28 cellular contexts compared by ENCODE assay signal in genomic region chr18:21187886-21188285, GRCh38. TPM values are rescaled to one million over a fixed set of nuclear protein-coding genes. Genes with fewer than 3 reads are reported as not detected.
"Had no signal": no experiment of that assay in that cellular context is flagged by ENCODE, and none has a peak within 500 bp of the region (broad histone marks: within the 10 kb centered on the region; RNA-seq: fewer than 3 reads in every experiment).

No MANE protein-coding gene starts in this region.

- ATAC-seq: naive thymus-derived CD4-positive, alpha-beta T cell; natural killer cell; psoas muscle; right lobe of liver; stimulated activated memory B cell treated with anti-CD40 and anti-IgM and Interleukin-4, amounts not matched to agents 10 μg/mL and 1 μg/mL and 100 μg/mL, for 72 hours; stimulated activated naive CD8-positive, alpha-beta T cell treated with anti-CD3 and anti-CD28 coated beads, Interleukin-15, amount 100 ng/mL, for 72 hours; stimulated activated naive CD8-positive, alpha-beta T cell treated with anti-CD3 and anti-CD28 coated beads, Interleukin-15, Interleukin-2, amounts not matched to agents 100 U/mL and 50 U/mL, for 24 hours; upper lobe of right lung had no signal

- H3K4me1 ChIP-seq: parathyroid adenoma, psoas muscle, right lobe of liver, spleen, suprapubic skin, testis, transverse colon, upper lobe of right lung, uterus had no signal

- H3K27me3 ChIP-seq: neural progenitor cell, ovary, right lobe of liver, suprapubic skin, testis, tibial artery, transverse colon, upper lobe of right lung, uterus had no signal

- H3K9me3 ChIP-seq: ovary, psoas muscle, right lobe of liver, spleen, suprapubic skin, testis, tibial artery, transverse colon, upper lobe of right lung, uterus had no signal

- H3K4me3 ChIP-seq: neural progenitor cell, ovary, psoas muscle, right lobe of liver, skin epidermis, smooth muscle cell, spleen, suprapubic skin, testis, tibial artery, transverse colon, upper lobe of right lung, uterus had no signal

- H3K36me3 ChIP-seq: neural progenitor cell, ovary, right lobe of liver, spleen, suprapubic skin, tibial artery, transverse colon, upper lobe of right lung, uterus had no signal

- H3K27ac ChIP-seq: neural progenitor cell, ovary, parathyroid adenoma, psoas muscle, right lobe of liver, skin epidermis, spleen, suprapubic skin, testis, tibial artery, transverse colon, upper lobe of right lung, uterus had no signal

- DNase-seq: naive thymus-derived CD4-positive, alpha-beta T cell; natural killer cell; occipital lobe; ovary; posterior cingulate gyrus; psoas muscle; right lobe of liver; spleen; stimulated activated CD4-positive, alpha-beta T cell treated with anti-CD3 and anti-CD28 coated beads, Interleukin-12 subunit alpha, Interleukin-12 subunit beta, amount 100 ng/mL, for 4 hours; stimulated activated CD4-positive, alpha-beta T cell treated with anti-CD3 and anti-CD28 coated beads, Interleukin-1b, Interleukin-23, amount 100 ng/mL, for 48 hours; stimulated activated CD4-positive, alpha-beta T cell treated with anti-CD3 and anti-CD28 coated beads, Interleukin-4, amount 100 ng/mL, for 1 hour; stimulated activated CD4-positive, alpha-beta T cell treated with anti-CD3 and anti-CD28 coated beads, Interleukin-4, amount 100 ng/mL, for 4 hours; stimulated activated CD8-positive, alpha-beta memory T cell treated with anti-CD3 and anti-CD28 coated beads, Interleukin-4, amount 100 ng/mL, for 48 hours; stimulated activated naive CD4-positive, alpha-beta T cell; stimulated activated naive CD8-positive, alpha-beta T cell treated with anti-CD3 and anti-CD28 coated beads, Interleukin-15, amount 100 ng/mL, for 72 hours; stimulated activated naive CD8-positive, alpha-beta T cell treated with anti-CD3 and anti-CD28 coated beads, Interleukin-15, Interleukin-2, amounts not matched to agents 100 U/mL and 50 U/mL, for 24 hours; substantia nigra; testis; tibial artery; transverse colon; upper lobe of right lung; uterus had no signal

RNA-seq across cellular contexts. Expression of gene GREB1L, which starts 54.1 kb away (rescaled TPM):
- total RNA-seq: naive thymus-derived CD4-positive, alpha-beta T cell; natural killer cell had no signal
